ENCODE assay signal across 8 cellular contexts in the genomic region with DNA sequence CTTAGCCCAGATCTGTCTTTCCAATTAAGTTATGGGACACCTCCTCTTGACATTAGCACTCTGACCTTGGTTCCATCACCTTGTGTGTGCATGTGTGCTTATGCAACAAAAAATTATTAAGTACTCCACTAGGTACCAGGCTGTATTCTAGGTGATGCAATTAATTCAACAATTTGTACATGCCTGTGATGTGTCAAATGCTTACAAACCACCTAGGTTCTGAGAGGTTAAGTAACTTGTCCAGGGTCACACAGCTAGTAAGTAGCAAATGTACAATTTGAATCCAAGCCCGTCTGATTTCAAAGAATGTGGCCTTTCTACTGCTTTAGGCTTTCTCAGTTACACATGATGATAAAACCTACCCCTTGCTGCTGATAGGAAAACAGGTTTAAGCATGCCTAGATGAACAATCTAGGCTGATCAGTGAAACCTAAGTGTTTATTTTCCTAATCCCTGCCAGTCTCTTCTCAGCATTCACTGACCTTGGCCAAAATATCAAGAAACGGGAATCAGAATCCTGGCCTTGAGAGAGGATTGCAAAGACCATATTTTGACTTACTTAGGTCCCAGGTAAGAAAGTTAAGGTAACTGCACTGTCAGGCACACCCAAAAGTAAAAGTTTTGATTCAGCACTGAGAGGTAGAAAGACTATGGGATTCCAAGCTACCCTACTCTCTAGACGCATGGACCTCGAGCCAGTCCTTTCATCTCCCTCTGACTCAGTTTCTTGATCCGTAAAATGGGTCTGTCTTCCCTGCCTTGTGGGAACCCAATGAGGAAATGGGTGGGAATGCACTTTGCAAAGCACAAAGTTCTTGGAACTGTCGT. TPM values are rescaled to one million over a fixed set of nuclear protein-coding genes. Genes with fewer than 3 reads are reported as not detected.
DNase-seq lines count a peak whose midpoint lies in the region; ATAC-seq and TF ChIP-seq lines count a peak whose summit lies in the region.

No MANE protein-coding gene starts in this region.

- CTCF ChIA-PET in activated CD4-positive, alpha-beta T cell treated with anti-CD3 and anti-CD28 coated beads for 36 hours (lab: Charles Lee), result interaction anchor here (0.6 to 2.7 kb wide), 2 partner anchors 207 to 332 kb away, joined by 3 to 13 read pairs; a partner anchor contains a TSS

- no peak for TF ChIP-seq EP300 in suprapubic skin (IDR thresholded peaks at IDR 0.05)

- 22% methylated on average over 6 of the region's 6 CpGs for WGBS in suprapubic skin

- intact Hi-C loops in activated CD4-positive, alpha-beta T cell treated with anti-CD3 and anti-CD28 coated beads for 36 hours (cut with DNase I, micrococcal nuclease), result loop anchor here (1.0 to 10.0 kb wide), 14 partner anchors 62 to 998 kb away; a partner anchor contains a TSS

- TF ChIP-seq POLR2A in suprapubic skin (IDR thresholded peaks at IDR 0.05), result no peak

- no peak for TF ChIP-seq CTCF in suprapubic skin (IDR thresholded peaks at IDR 0.05)

- H3K36me3 Mint-ChIP-seq in activated CD4-positive, alpha-beta T cell treated with anti-CD3 and anti-CD28 coated beads for 36 hours (ENCODE audit: low read depth), result no peaks in the 10 kb centered on the region

- no peaks in the 10 kb centered on the region for H3K27me3 Mint-ChIP-seq in activated CD4-positive, alpha-beta T cell treated with anti-CD3 and anti-CD28 coated beads for 36 hours

- no peaks in the 10 kb centered on the region for H3K9me3 ChIP-seq in suprapubic skin

- POLR2A ChIA-PET in activated CD4-positive, alpha-beta T cell treated with anti-CD3 and anti-CD28 coated beads for 36 hours (lab: Charles Lee), result no interaction called here

- ATAC-seq in activated CD4-positive, alpha-beta T cell treated with anti-CD3 and anti-CD28 coated beads for 36 hours, result no peak
- ATAC-seq in HG02973 (IDR thresholded peaks at IDR 0.05; ENCODE audit: unreplicated experiment) (no peak), HG03565 (IDR thresholded peaks at IDR 0.05; ENCODE audit: unreplicated experiment) (no peak)

- H3K27ac ChIP-seq in suprapubic skin, result peak overlapping the region; percentile 95

- peaks cover 19% of the 10 kb centered on the region for H3K4me1 Mint-ChIP-seq in activated CD4-positive, alpha-beta T cell treated with anti-CD3 and anti-CD28 coated beads for 36 hours

- peak overlapping the region; percentile 84 for H3K4me3 ChIP-seq in suprapubic skin

- peaks cover 66% of the 10 kb centered on the region for H3K4me1 ChIP-seq in suprapubic skin

- no peak for DNase-seq in activated CD4-positive, alpha-beta T cell treated with anti-CD3 and anti-CD28 coated beads for 36 hours
- no peak for DNase-seq in activated CD4-positive, alpha-beta T cell treated with anti-CD3 and anti-CD28 coated beads for 1 hour
- DNase-seq in amniotic epithelial cell (ENCODE audit: low read depth) (peak; percentile 58), kidney glomerular epithelial cell (lab: John Stamatoyannopoulos, UW) (peak; percentile 11), suprapubic skin (ENCODE audit: low spot score in 2 of 2) (no peak), AG08395 (ENCODE audit: low spot score) (no peak)

- H3K27me3 ChIP-seq in suprapubic skin, result no peaks in the 10 kb centered on the region

- H3K27ac Mint-ChIP-seq in activated CD4-positive, alpha-beta T cell treated with anti-CD3 and anti-CD28 coated beads for 36 hours, result no peak overlapping the region

- peak overlapping the region; percentile 94 for H3K4me3 Mint-ChIP-seq in activated CD4-positive, alpha-beta T cell treated with anti-CD3 and anti-CD28 coated beads for 36 hours

- H3K9me3 Mint-ChIP-seq in activated CD4-positive, alpha-beta T cell treated with anti-CD3 and anti-CD28 coated beads for 36 hours (ENCODE audit: low read depth), result no peaks in the 10 kb centered on the region

- peaks cover 6% of the 10 kb centered on the region for H3K36me3 ChIP-seq in suprapubic skin

RNA-seq across cellular contexts. Expression of a gene that starts 1.0 kb away (rescaled TPM):
- total RNA-seq in activated CD4-positive, alpha-beta T cell treated with anti-CD3 and anti-CD28 coated beads for 36 hours, result 1 to 10 TPM; 2.8 to 3.2 TPM
- total RNA-seq in suprapubic skin, result 10 to 100 TPM; 42.4 to 57.4 (median 49.0) TPM

Comparison
In these comparisons a context has a peak if more than half of its experiments do, and no peak if none do; other contexts are left out.
1. DNase-seq: peak in amniotic epithelial cell (single experiment) and kidney glomerular epithelial cell (single experiment); none in activated CD4-positive, alpha-beta T cell treated with anti-CD3 and anti-CD28 coated beads for 36 hours (single experiment), activated CD4-positive, alpha-beta T cell treated with anti-CD3 and anti-CD28 coated beads for 1 hour (single experiment), suprapubic skin (0 of 2) and AG08395 (single experiment).
2. RNA of a gene that starts 1.0 kb away (total RNA-seq): 42.4 to 57.4 TPM in suprapubic skin; 2.8 to 3.2 TPM in activated CD4-positive, alpha-beta T cell treated with anti-CD3 and anti-CD28 coated beads for 36 hours; every median in the first group is over 10 times any median in the second.